In genomic region chr20:16801919-16802651, GRCh38 we compare ENCODE assay signal across 8 cellular contexts. TPM values are rescaled to one million over a fixed set of nuclear protein-coding genes. Genes with fewer than 3 reads are reported as not detected.
DNase-seq lines count a peak whose midpoint lies in the region; ATAC-seq lines count a peak whose summit lies in the region.

No MANE protein-coding gene starts in this region.

- DNase-seq in activated CD4-positive, CD25-positive, alpha-beta regulatory T cell treated with anti-CD3 and anti-CD28 coated beads, Interleukin-2, amount 50 U/mL, for 72 hours, result peak; percentile 56
- DNase-seq in NCI-H2227 (lab: John Stamatoyannopoulos, UW; ENCODE audit: unreplicated experiment), result peak; percentile 81
- DNase-seq in activated CD4-positive, alpha-beta T cell treated with anti-CD3 and anti-CD28 coated beads for 4 hours, result peak; percentile 26 to 50
- DNase-seq in dermis microvascular lymphatic vessel endothelial cell (ENCODE audit: low read depth in 2 of 2), result peak; percentile 26 to 59
- peak; percentile 25 to 39 for DNase-seq in memory B cell (ENCODE audit: low spot score in 2 of 2)
- peak in 4 of 6 experiments; percentile 6 to 29 (median 10) for DNase-seq in stimulated activated naive CD4-positive, alpha-beta T cell (lab: John Stamatoyannopoulos, UW)

- H3K4me3 Mint-ChIP-seq in memory B cell, result no peak overlapping the region

- H3K27ac Mint-ChIP-seq in memory B cell, result no peak overlapping the region

- peaks cover 2% of the 10 kb centered on the region for H3K4me1 Mint-ChIP-seq in memory B cell

- H3K27me3 Mint-ChIP-seq in memory B cell, result peaks cover 18% of the 10 kb centered on the region

- peaks cover 2% of the 10 kb centered on the region for H3K9me3 Mint-ChIP-seq in memory B cell

- no peak for ATAC-seq in activated CD4-positive, CD25-positive, alpha-beta regulatory T cell treated with anti-CD3 and anti-CD28 coated beads, Interleukin-2, amount 50 U/mL, for 24 hours
- ATAC-seq in HG02981 (IDR thresholded peaks at IDR 0.05; ENCODE audit: unreplicated experiment), result peak; percentile 70
- ATAC-seq in memory B cell (ENCODE audit: low read depth), result peak; percentile 34

- no peaks in the 10 kb centered on the region for H3K36me3 Mint-ChIP-seq in memory B cell

RNA-seq across cellular contexts. Expression of gene OTOR, which starts 53.9 kb away (rescaled TPM):
- not detected in 2 replicates for total RNA-seq in dermis microvascular lymphatic vessel endothelial cell

Comparison
In these comparisons a context has a peak if more than half of its experiments do, and no peak if none do; other contexts are left out.
1. DNase-seq: peak in every context shown above with its lines; median percentile 81 in NCI-H2227; 56 in activated CD4-positive, CD25-positive, alpha-beta regulatory T cell treated with anti-CD3 and anti-CD28 coated beads, Interleukin-2, amount 50 U/mL, for 72 hours; 42 in dermis microvascular lymphatic vessel endothelial cell; 38 in activated CD4-positive, alpha-beta T cell treated with anti-CD3 and anti-CD28 coated beads for 4 hours; 32 in memory B cell; 10 in stimulated activated naive CD4-positive, alpha-beta T cell.
2. ATAC-seq: peak in HG02981 (single experiment) and memory B cell (single experiment); none in activated CD4-positive, CD25-positive, alpha-beta regulatory T cell treated with anti-CD3 and anti-CD28 coated beads, Interleukin-2, amount 50 U/mL, for 24 hours (0 of 2).